Comparison of ENCODE assay signal across 1 cellular context in the genomic region with DNA sequence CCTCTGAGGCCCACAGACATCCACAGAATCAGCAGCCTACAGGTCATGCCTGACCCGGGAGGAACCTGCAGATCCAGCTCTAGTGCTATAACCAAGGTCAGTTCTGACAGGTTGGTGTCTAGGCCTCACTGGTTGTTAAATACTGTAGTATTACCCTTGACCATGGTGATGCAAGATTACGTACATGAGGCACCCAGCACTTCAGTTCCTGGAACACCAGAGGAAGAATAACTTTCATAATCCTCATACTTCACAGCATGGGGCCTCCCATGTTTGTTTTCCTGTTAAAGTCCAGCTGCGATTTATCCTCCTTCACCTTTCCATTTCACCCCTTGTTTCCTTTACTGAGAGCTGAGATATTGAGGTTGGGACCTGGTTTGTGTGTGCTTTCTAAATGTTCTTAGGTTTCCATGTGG.
TF ChIP-seq lines count a peak whose summit lies in the region.

No MANE protein-coding gene starts in this region.

TF ChIP-seq in IMR-90, 13 proteins besides CTCF, POLR2A, EP300 and RAD21 (continued from another document):
- no peak for TF ChIP-seq RCOR1 (IDR thresholded peaks at IDR 0.05; ENCODE audit: insufficient replicate concordance, low read length)
- TF ChIP-seq MAFK (IDR thresholded peaks at IDR 0.05; ENCODE audit: low read depth, low read length) = no peak
